Comparison of ENCODE assay signal across 8 cellular contexts in genomic region chr16:2963611-2964415, GRCh38. TPM values are rescaled to one million over a fixed set of nuclear protein-coding genes. Genes with fewer than 3 reads are reported as not detected.
A peak's percentile ranks its signal among the peaks of the same experiment; 100 is the strongest.
DNase-seq lines count a peak whose midpoint lies in the region; ATAC-seq and TF ChIP-seq lines count a peak whose summit lies in the region.

KREMEN2 (plus strand) TSS chr16:2964275; CDS start chr16:2964521, 246 bp downstream.

- TF ChIP-seq CTCF in AG04449 (IDR thresholded peaks at IDR 0.05; ENCODE audit: insufficient read depth, low read length, missing control alignments), result no peak
- TF ChIP-seq CTCF in GM12865 (IDR thresholded peaks at IDR 0.05; ENCODE audit: insufficient read depth, low read depth, low read length, missing control alignments), result no peak
- TF ChIP-seq CTCF in uterus (IDR thresholded peaks at IDR 0.05), result no peak

- no peaks in the 10 kb centered on the region for H3K9me3 Mint-ChIP-seq in activated T-helper 17 cell treated with anti-CD3 and anti-CD28 coated beads, Interleukin-2, amount 50 U/mL, for 72 hours

- peaks cover 10% of the 10 kb centered on the region for H3K36me3 Mint-ChIP-seq in activated T-helper 17 cell treated with anti-CD3 and anti-CD28 coated beads, Interleukin-2, amount 50 U/mL, for 72 hours (ENCODE audit: low read depth)

- H3K27ac Mint-ChIP-seq in activated T-helper 17 cell treated with anti-CD3 and anti-CD28 coated beads, Interleukin-2, amount 50 U/mL, for 72 hours, result no peak within 1 kb of the TSS

- H3K27me3 ChIP-seq in uterus, result peaks cover 19 to 36% of the 10 kb centered on the region in 2 donors

- H3K4me3 ChIP-seq in AG04449 (ENCODE audit: low read depth, low read length), result peak within 1 kb of the TSS; percentile 37
- H3K4me3 ChIP-seq in GM12865 (ENCODE audit: low read depth, low read length), result peak within 1 kb of the TSS; percentile 32
- H3K4me3 ChIP-seq in uterus, result peak within 1 kb of the TSS in 1 of 2 donors; percentile 13

- peaks cover 12% of the 10 kb centered on the region for H3K27me3 Mint-ChIP-seq in activated T-helper 17 cell treated with anti-CD3 and anti-CD28 coated beads, Interleukin-2, amount 50 U/mL, for 72 hours

- peaks cover 5% of the 10 kb centered on the region for H3K4me1 Mint-ChIP-seq in activated T-helper 17 cell treated with anti-CD3 and anti-CD28 coated beads, Interleukin-2, amount 50 U/mL, for 72 hours

- peak within 1 kb of the TSS; percentile 68 for H3K4me3 Mint-ChIP-seq in activated T-helper 17 cell treated with anti-CD3 and anti-CD28 coated beads, Interleukin-2, amount 50 U/mL, for 72 hours

- H3K9me3 ChIP-seq in uterus, result no peaks in the 10 kb centered on the region

- no peak within 1 kb of the TSS for H3K27ac ChIP-seq in uterus

- no peak for TF ChIP-seq POLR2A in uterus (IDR thresholded peaks at IDR 0.05)

- ATAC-seq in activated T-helper 17 cell treated with anti-CD3 and anti-CD28 coated beads, Interleukin-2, amount 50 U/mL, for 72 hours (replicated peaks), result no peak
- ATAC-seq in stimulated activated naive CD8-positive, alpha-beta T cell treated with anti-CD3 and anti-CD28 coated beads, Interleukin-15, Interleukin-2, amounts not matched to agents 100 U/mL and 50 U/mL, for 24 hours, result peak; percentile 11

- CTCF ChIA-PET in AG04449 (lab: Yijun Ruan, JAX), result interaction anchor here (1.0 to 3.1 kb wide), 3 partner anchors 11 to 210 kb away, joined by 3 to 15 read pairs (median 9); no protein-coding TSS in a partner anchor

- POLR2A ChIA-PET in AG04449 (lab: Yijun Ruan, JAX), result no interaction called here

- H3K36me3 ChIP-seq in uterus, result no peaks in the 10 kb centered on the region

- H3K4me1 ChIP-seq in uterus, result peaks cover 0 to 30% of the 10 kb centered on the region in 2 donors

- intact Hi-C loops in uterus (cut with DNase I; ENCODE audit: low total_unique reads), result no loop called here

- DNase-seq in AG04449 (ENCODE audit: low read depth, low spot score) (no peak), GM12865 (ENCODE audit: low read depth) (no peak), NCI-H460 (ENCODE audit: extremely low read depth, low read depth) (peak; percentile 52), iPS-NIHi7 (ENCODE audit: extremely low spot score) (peak; percentile 69), uterus (no peak), NCI-H1048 (lab: John Stamatoyannopoulos, UW) (no peak)
- peak; percentile 56 for DNase-seq in stimulated activated naive CD8-positive, alpha-beta T cell treated with anti-CD3 and anti-CD28 coated beads, Interleukin-15, Interleukin-2, amounts not matched to agents 100 U/mL and 50 U/mL, for 24 hours

RNA-seq across cellular contexts. Expression of gene KREMEN2, which starts in this region (rescaled TPM):
- total RNA-seq in NCI-H460 (2014; rRNA removed; shearing (Covaris generic)), result 1.5 and 2.7 TPM in 2 replicates
- 19.9 and 24.9 TPM in 2 replicates for polyA plus RNA-seq in NCI-H460 (2014; cell fraction: nucleus; rRNA removed)
- not detected for total RNA-seq in activated T-helper 17 cell treated with anti-CD3 and anti-CD28 coated beads, Interleukin-2, amount 50 U/mL, for 72 hours
- total RNA-seq in uterus, result under 1 TPM in 1 of 4 donors, not detected in 3; 0.41 TPM

Comparison
In these comparisons a context has a peak if more than half of its experiments do, and no peak if none do; other contexts are left out.
1. DNase-seq: peak in NCI-H460 (single experiment), iPS-NIHi7 (single experiment) and stimulated activated naive CD8-positive, alpha-beta T cell treated with anti-CD3 and anti-CD28 coated beads, Interleukin-15, Interleukin-2, amounts not matched to agents 100 U/mL and 50 U/mL, for 24 hours (single experiment); none in AG04449 (single experiment), GM12865 (single experiment), uterus (0 of 2) and NCI-H1048 (single experiment).